3 cellular contexts compared by ENCODE assay signal in genomic region chr13:102814025-102814607, GRCh38.
TF ChIP-seq lines count a peak whose summit lies in the region.

No MANE protein-coding gene starts in this region.

TF ChIP-seq in GM12891, 5 proteins besides CTCF, POLR2A, EP300 and RAD21 (continued from another document):
- TF ChIP-seq PAX5 (IDR thresholded peaks at IDR 0.05; ENCODE audit: insufficient read depth, low read length, severe bottlenecking) (no peak), SPI1 (IDR thresholded peaks at IDR 0.05; ENCODE audit: low read depth, low read length) (no peak), POU2F2 (IDR thresholded peaks at IDR 0.05; ENCODE audit: low read depth, low read length) (no peak), TAF1 (IDR thresholded peaks at IDR 0.05; ENCODE audit: low read depth, low read length) (no peak)

TF ChIP-seq in GM23338, 12 proteins besides CTCF, POLR2A, EP300 and RAD21 (continued from another document):
- TF ChIP-seq STAT1 (IDR thresholded peaks at IDR 0.05; ENCODE audit: unreplicated experiment) (no peak), REST (IDR thresholded peaks at IDR 0.05; ENCODE audit: unreplicated experiment) (no peak), NANOG (IDR thresholded peaks at IDR 0.05; ENCODE audit: borderline replicate concordance) (no peak), CREB1 (CRISPR knock-in tag; IDR thresholded peaks at IDR 0.05; ENCODE audit: low read depth) (no peak), POLR2AphosphoS5 (IDR thresholded peaks at IDR 0.05; ENCODE audit: low read depth) (no peak), ETS1 (IDR thresholded peaks at IDR 0.05) (no peak), ZNF462 (CRISPR knock-in tag; IDR thresholded peaks at IDR 0.05) (no peak), JUNB (IDR thresholded peaks at IDR 0.05; ENCODE audit: unreplicated experiment) (no peak), ZNF114 (CRISPR knock-in tag; IDR thresholded peaks at IDR 0.05) (no peak), ZNF331 (CRISPR knock-in tag; IDR thresholded peaks at IDR 0.05; ENCODE audit: low read depth) (no peak)

TF ChIP-seq in SK-N-SH, 30 proteins besides CTCF, POLR2A, EP300 and RAD21:
- TF ChIP-seq NFIC (IDR thresholded peaks at IDR 0.05; ENCODE audit: borderline replicate concordance) (no peak), RXRA (IDR thresholded peaks at IDR 0.05; ENCODE audit: borderline replicate concordance, low read depth) (no peak)
TF ChIP-seq in SK-N-SH: peak in this region for 0.
